7 cellular contexts compared by ENCODE assay signal in genomic region chr11:122863154-122863553, GRCh38. TPM values are rescaled to one million over a fixed set of nuclear protein-coding genes. Genes with fewer than 3 reads are reported as not detected.
"Had no signal": no experiment of that assay in that cellular context is flagged by ENCODE, and none has a peak within 500 bp of the region (broad histone marks: within the 10 kb centered on the region; RNA-seq: fewer than 3 reads in every experiment).

No MANE protein-coding gene starts in this region.

RNA-seq across cellular contexts. Expression of gene CRTAM, which starts 24.9 kb away (rescaled TPM):
- total RNA-seq: astrocyte, chondrocyte, dermis blood vessel endothelial cell, endothelial cell of umbilical vein, fibroblast of villous mesenchyme, T-helper 17 cell had no signal
- polyA plus RNA-seq: endothelial cell of umbilical vein, fibroblast of lung had no signal
